18 cellular contexts compared by ENCODE assay signal in genomic region chr3:12430086-12430485, GRCh38. TPM values are rescaled to one million over a fixed set of nuclear protein-coding genes. Genes with fewer than 3 reads are reported as not detected.
DNase-seq lines count a peak whose midpoint lies in the region; ATAC-seq and TF ChIP-seq lines count a peak whose summit lies in the region.
"Had no signal": no experiment of that assay in that cellular context is flagged by ENCODE, and none has a peak within 500 bp of the region (broad histone marks: within the 10 kb centered on the region; RNA-seq: fewer than 3 reads in every experiment).

No MANE protein-coding gene starts in this region.

- H3K27me3 ChIP-seq in PC-3 (ENCODE audit: low read length) = no peaks in the 10 kb centered on the region
- no peaks in the 10 kb centered on the region for H3K27me3 ChIP-seq in CD4-positive, alpha-beta T cell (ENCODE audit: control insufficient read depth, insufficient read depth, low read length)
- H3K27me3 ChIP-seq: BLaER1, MG63 had no signal

- intact Hi-C loops in Calu3 (cut with micrococcal nuclease; ENCODE audit: unreplicated experiment) (no loop called here), PC-3 (cut with micrococcal nuclease) (no loop called here)
- intact Hi-C loops in CD4-positive, alpha-beta T cell (cut with DNase I, micrococcal nuclease) = no loop called here

- H3K9me3 Mint-ChIP-seq in Calu3 (ENCODE audit: low read depth, unreplicated experiment) (no peaks in the 10 kb centered on the region), nephron (peaks cover 4% of the 10 kb centered on the region)
- no peaks in the 10 kb centered on the region for H3K9me3 Mint-ChIP-seq in CD4-positive, alpha-beta T cell
- H3K9me3 Mint-ChIP-seq: CD8-positive, alpha-beta T cell had no signal

- H3K9ac ChIP-seq in PC-3 (ENCODE audit: low read length) = no peak overlapping the region
- H3K9ac ChIP-seq: BLaER1 had no signal

- peak overlapping the region; percentile 2 for H3K27ac ChIP-seq in PC-3 (ENCODE audit: low read length)
- H3K27ac ChIP-seq in CD4-positive, alpha-beta T cell (ENCODE audit: low read depth, low read length) = no peak overlapping the region
- H3K27ac ChIP-seq: BLaER1, HL-60, SJSA1 had no signal

- H3K27me3 Mint-ChIP-seq in Calu3 (ENCODE audit: unreplicated experiment) (no peaks in the 10 kb centered on the region), nephron (ENCODE audit: low read depth) (peaks cover 2% of the 10 kb centered on the region)
- no peaks in the 10 kb centered on the region for H3K27me3 Mint-ChIP-seq in CD4-positive, alpha-beta T cell

- H3K9me3 ChIP-seq in PC-3 (ENCODE audit: low read length) = no peaks in the 10 kb centered on the region
- H3K9me3 ChIP-seq in CD4-positive, alpha-beta T cell (ENCODE audit: control insufficient read depth, low read length) = no peaks in the 10 kb centered on the region
- H3K9me3 ChIP-seq: BLaER1, MG63, SJSA1 had no signal

- ATAC-seq in PC-3 = no peak
- no peak for ATAC-seq in CD4-positive, alpha-beta T cell (ENCODE audit: poor library complexity)
- ATAC-seq: CD8-positive, alpha-beta T cell had no signal

- peaks cover 94% of the 10 kb centered on the region for H3K36me3 ChIP-seq in PC-3 (ENCODE audit: low read depth, low read length)
- H3K36me3 ChIP-seq: BLaER1, MG63, SJSA1 had no signal

- no peak overlapping the region for H3K4me2 ChIP-seq in PC-3 (ENCODE audit: low read length)
- H3K4me2 ChIP-seq: BLaER1 had no signal

- TF ChIP-seq CTCF in Calu3 (IDR thresholded peaks at IDR 0.05; ENCODE audit: unreplicated experiment) (no peak), PC-3 (conservative IDR thresholded peaks at IDR 0.05; ENCODE audit: low read depth, low read length) (no peak), nephron (IDR thresholded peaks at IDR 0.05; ENCODE audit: unreplicated experiment in 3 of 3) (no peak)
- TF ChIP-seq CTCF in CD4-positive, alpha-beta T cell (IDR thresholded peaks at IDR 0.05) = no peak

- no peak overlapping the region for H3K4me3 Mint-ChIP-seq in Calu3 (ENCODE audit: low read depth, unreplicated experiment)
- H3K4me3 Mint-ChIP-seq in nephron = no peak overlapping the region
- H3K4me3 Mint-ChIP-seq in CD4-positive, alpha-beta T cell = no peak overlapping the region
- H3K4me3 Mint-ChIP-seq: CD8-positive, alpha-beta T cell had no signal

- H3K79me2 ChIP-seq in PC-3 (ENCODE audit: low read length) = peaks cover 5% of the 10 kb centered on the region; the same call in 1 of the 2 replicates

- no TSS peak for BruUV-seq in Calu3 (replicated peaks; lab: Mats Ljungman, UMichigan)
- BruUV-seq in PC-3 (replicated peaks; lab: Mats Ljungman, UMichigan) = no TSS peak

- H2AFZ ChIP-seq in PC-3 (ENCODE audit: low read length) = no peak overlapping the region

- H3K4me1 ChIP-seq in PC-3 (ENCODE audit: insufficient read depth, low read length) = peaks cover 7% of the 10 kb centered on the region
- H3K4me1 ChIP-seq: BLaER1, SJSA1 had no signal

- H3K27ac Mint-ChIP-seq in Calu3 (ENCODE audit: unreplicated experiment) (peak overlapping the region; percentile 52), nephron (peak overlapping the region in 2 of 3 experiments; percentile 40 to 62)
- H3K27ac Mint-ChIP-seq in CD4-positive, alpha-beta T cell = no peak overlapping the region
- H3K27ac Mint-ChIP-seq: CD8-positive, alpha-beta T cell had no signal

- H3K4me1 Mint-ChIP-seq in Calu3 (ENCODE audit: low read depth, unreplicated experiment) = peaks cover 8% of the 10 kb centered on the region
- peaks cover 49% of the 10 kb centered on the region for H3K4me1 Mint-ChIP-seq in nephron
- no peaks in the 10 kb centered on the region for H3K4me1 Mint-ChIP-seq in CD4-positive, alpha-beta T cell (ENCODE audit: low read depth)

- no peaks in the 10 kb centered on the region for H4K20me1 ChIP-seq in PC-3 (ENCODE audit: low read length)
- H4K20me1 ChIP-seq: BLaER1 had no signal

- peaks cover 8% of the 10 kb centered on the region for H3F3A ChIP-seq in PC-3 (ENCODE audit: low read length, unreplicated experiment)

- POLR2A ChIA-PET in PC-3 (lab: Charles Lee; ENCODE audit: unreplicated experiment) = no interaction called here
- POLR2A ChIA-PET in CD4-positive, alpha-beta T cell (lab: Charles Lee) = no interaction called here

- H3K4me3 ChIP-seq in PC-3 (ENCODE audit: low read length) = no peak overlapping the region
- H3K4me3 ChIP-seq: BLaER1, MG63, SJSA1 had no signal

- H3K36me3 Mint-ChIP-seq in Calu3 (ENCODE audit: insufficient read depth, unreplicated experiment) (peaks cover 49% of the 10 kb centered on the region), nephron (ENCODE audit: low read depth) (peaks cover 6% of the 10 kb centered on the region)
- H3K36me3 Mint-ChIP-seq in CD4-positive, alpha-beta T cell (ENCODE audit: low read depth) = no peaks in the 10 kb centered on the region
- H3K36me3 Mint-ChIP-seq: CD8-positive, alpha-beta T cell had no signal

- DNase-seq in Calu3 (no peak), PC-3 (no peak), cerebellar cortex (ENCODE audit: low spot score) (peak; percentile 30), iPS-NIHi11 (ENCODE audit: low spot score) (no peak), LoVo (ENCODE audit: low spot score) (no peak)
- no peak for DNase-seq in CD4-positive, alpha-beta T cell
- DNase-seq: CD8-positive, alpha-beta T cell; IMR-90; MG63; NCI-H1105; NCI-H2081; NCI-H2171 treated with DMSO at 0.1 percent for 48 hours; OCI-M1; SW 1271 had no signal

- no peaks in the 10 kb centered on the region for H3K9me2 ChIP-seq in PC-3 (replicated peaks; ENCODE audit: low read length)

- CTCF ChIA-PET in Calu3 (lab: Charles Lee) = interaction anchor here (0.6 to 0.7 kb wide), 2 partner anchors 7 to 248 kb away, joined by 3 read pairs; no protein-coding TSS in a partner anchor
- CTCF ChIA-PET in PC-3 (lab: Charles Lee) = no interaction called here
- CTCF ChIA-PET in CD4-positive, alpha-beta T cell (lab: Charles Lee) = no interaction called here

RNA-seq across cellular contexts. Expression of gene TSEN2, which starts 54.2 kb away (rescaled TPM):
- 26.7 and 32.0 TPM in 2 replicates for total RNA-seq in Calu3 (2022)
- 40.2 and 51.0 TPM in 2 replicates for total RNA-seq in PC-3 (2014; rRNA removed)
- total RNA-seq in CD4-positive, alpha-beta T cell = 1 to 10 TPM; 8.0 to 8.2 TPM
